In the genomic region with DNA sequence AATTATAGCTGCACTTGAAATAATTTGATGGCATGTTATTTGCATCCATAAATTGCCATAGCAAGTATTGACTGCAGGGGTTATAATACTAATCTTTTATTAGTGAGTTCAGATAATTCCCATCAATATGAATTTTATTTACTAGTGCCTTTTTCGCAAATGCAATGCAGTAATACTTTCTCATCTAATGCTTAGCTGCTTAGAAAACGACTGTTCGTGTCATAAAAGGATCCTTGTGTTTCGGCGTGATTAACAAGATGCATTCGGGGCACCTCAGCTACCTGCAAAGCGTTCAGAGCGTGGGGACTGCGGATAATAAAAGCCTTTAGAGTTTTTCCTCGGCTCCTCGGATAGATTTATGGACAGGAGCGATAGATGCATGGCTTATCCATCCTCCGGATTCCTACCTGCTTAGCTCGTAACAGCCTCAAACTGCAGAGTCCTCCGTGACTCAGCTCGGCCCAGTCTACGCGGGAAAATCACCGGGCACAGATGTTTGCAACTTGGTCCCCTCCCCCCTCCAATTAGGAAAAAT, we compare ENCODE assay signal across 18 cellular contexts. TPM values are rescaled to one million over a fixed set of nuclear protein-coding genes. Genes with fewer than 3 reads are reported as not detected.
DNase-seq lines count a peak whose midpoint lies in the region; ATAC-seq and TF ChIP-seq lines count a peak whose summit lies in the region.
"Had no signal": no experiment of that assay in that cellular context is flagged by ENCODE, and none has a peak within 500 bp of the region (broad histone marks: within the 10 kb centered on the region; RNA-seq: fewer than 3 reads in every experiment).

No MANE protein-coding gene starts in this region.

- H3K4me3 Mint-ChIP-seq in activated CD8-positive, alpha-beta memory T cell treated with anti-CD3 and anti-CD28 coated beads, Interleukin-2, amount 10 ng/mL, durations not matched to agents 7 days and 5 days: no peak overlapping the region

- H3K9ac ChIP-seq in iPS-15b (ENCODE audit: low read depth, low read length): no peak overlapping the region
- H3K9ac ChIP-seq: BLaER1 treated with 17β-estradiol and CSF1 and Interleukin-3, amounts not matched to agents 10 nM and 100 nM had no signal

- H3K27ac Mint-ChIP-seq in activated CD8-positive, alpha-beta memory T cell treated with anti-CD3 and anti-CD28 coated beads, Interleukin-2, amount 10 ng/mL, durations not matched to agents 7 days and 5 days: peak overlapping the region; percentile 73

- CTCF ChIA-PET in activated CD8-positive, alpha-beta memory T cell treated with anti-CD3 and anti-CD28 coated beads, Interleukin-2, amount 10 ng/mL, durations not matched to agents 7 days and 5 days (lab: Charles Lee): interaction anchor here (1.1 to 2.0 kb wide), 3 partner anchors 10 to 392 kb away, joined by 3 to 9 read pairs (median 3); no protein-coding TSS in a partner anchor

- no peak for DNase-seq in activated CD8-positive, alpha-beta memory T cell treated with anti-CD3 and anti-CD28 coated beads, Interleukin-2, amount 10 ng/mL, durations not matched to agents 7 days and 5 days
- no peak for DNase-seq in activated CD8-positive, alpha-beta memory T cell treated with anti-CD3 and anti-CD28 coated beads, Interleukin-2, amount 50 U/mL, for 4 hours
- DNase-seq in NCI-H1105 (lab: John Stamatoyannopoulos, UW) (peak; percentile 28), retina (peak; percentile 47), adrenal gland (no peak)
- no peak for DNase-seq in stimulated activated CD4-positive, alpha-beta T cell treated with anti-CD3 and anti-CD28 coated beads, Interleukin-4, amount 100 ng/mL, for 1 hour
- DNase-seq: activated CD4-positive, alpha-beta T cell treated with anti-CD3 and anti-CD28 coated beads for 48 hours; activated naive CD4-positive, alpha-beta T cell treated with anti-CD3 and anti-CD28 coated beads, Interleukin-2, amount 50 U/mL, for 16 hours; colonic mucosa; mammary epithelial cell; NCI-H1694 treated with DMSO at 0.1 percent for 48 hours; NCI-H226; NK-92 treated with Interleukin-12 subunit alpha and Interleukin-12 subunit beta, amount 100 ng/mL, for 24 hours; psoas muscle; stimulated activated CD8-positive, alpha-beta memory T cell treated with anti-CD3 and anti-CD28 coated beads, Interleukin-4, amount 100 ng/mL, for 48 hours had no signal

- H3K27me3 ChIP-seq in iPS-15b (ENCODE audit: control insufficient read depth, insufficient read depth, low read length) (peaks cover 90% of the 10 kb centered on the region), adrenal gland (peaks cover 87% of the 10 kb centered on the region)

- H3K4me1 Mint-ChIP-seq in activated CD8-positive, alpha-beta memory T cell treated with anti-CD3 and anti-CD28 coated beads, Interleukin-2, amount 10 ng/mL, durations not matched to agents 7 days and 5 days: no peaks in the 10 kb centered on the region

- WGBS in adrenal gland, 4 donors: 7 to 14% (median 10%) methylated on average over 16 to 19 of the region's 19 CpGs

- no peak overlapping the region for H3K27ac ChIP-seq in adrenal gland
- H3K27ac ChIP-seq: BLaER1 treated with 17β-estradiol and CSF1 and Interleukin-3, amounts not matched to agents 10 nM and 100 nM; colonic mucosa; psoas muscle had no signal

- TF ChIP-seq POLR2A in adrenal gland (IDR thresholded peaks at IDR 0.05): no peak

- H3K36me3 ChIP-seq in iPS-15b (ENCODE audit: control insufficient read depth, insufficient read depth, low read length) (no peaks in the 10 kb centered on the region), adrenal gland (replicated peaks in 1 of 2) (no peaks in the 10 kb centered on the region)
- H3K36me3 ChIP-seq: BLaER1 treated with 17β-estradiol and CSF1 and Interleukin-3, amounts not matched to agents 10 nM and 100 nM; colonic mucosa had no signal

- H3K9me3 ChIP-seq in iPS-15b (ENCODE audit: control insufficient read depth, insufficient read depth, low read length) (no peaks in the 10 kb centered on the region), adrenal gland (replicated peaks in 1 of 3) (no peaks in the 10 kb centered on the region)
- H3K9me3 ChIP-seq: colonic mucosa, psoas muscle had no signal

- H3K4me3 ChIP-seq in iPS-15b (ENCODE audit: low read depth, low read length) (peak overlapping the region; percentile 43), adrenal gland (no peak overlapping the region)
- H3K4me3 ChIP-seq: BLaER1 treated with 17β-estradiol and CSF1 and Interleukin-3, amounts not matched to agents 10 nM and 100 nM; colonic mucosa; psoas muscle had no signal

- no peak for TF ChIP-seq CTCF in adrenal gland (IDR thresholded peaks at IDR 0.05)

- intact Hi-C loops in adrenal gland (cut with DNase I): no loop called here

- H3K9me3 Mint-ChIP-seq in activated CD8-positive, alpha-beta memory T cell treated with anti-CD3 and anti-CD28 coated beads, Interleukin-2, amount 10 ng/mL, durations not matched to agents 7 days and 5 days (ENCODE audit: low read depth): no peaks in the 10 kb centered on the region

- no peak for ATAC-seq in activated CD8-positive, alpha-beta memory T cell treated with anti-CD3 and anti-CD28 coated beads, Interleukin-2, amount 10 ng/mL, durations not matched to agents 7 days and 5 days
- ATAC-seq in HG02970 (IDR thresholded peaks at IDR 0.05; ENCODE audit: low FRiP score, unreplicated experiment): no peak
- ATAC-seq: psoas muscle had no signal

- peaks cover 75% of the 10 kb centered on the region for H3K27me3 Mint-ChIP-seq in activated CD8-positive, alpha-beta memory T cell treated with anti-CD3 and anti-CD28 coated beads, Interleukin-2, amount 10 ng/mL, durations not matched to agents 7 days and 5 days

- peaks cover 5% of the 10 kb centered on the region for H3K36me3 Mint-ChIP-seq in activated CD8-positive, alpha-beta memory T cell treated with anti-CD3 and anti-CD28 coated beads, Interleukin-2, amount 10 ng/mL, durations not matched to agents 7 days and 5 days

- H3K4me1 ChIP-seq in iPS-15b (ENCODE audit: control insufficient read depth, insufficient read depth, low read length): peaks cover 34% of the 10 kb centered on the region
- peaks cover 13 to 22% of the 10 kb centered on the region in 2 donors for H3K4me1 ChIP-seq in adrenal gland (replicated peaks in 1 of 2)

RNA-seq across cellular contexts. Expression of a gene that starts 2.6 kb away (rescaled TPM):
- not detected for total RNA-seq in activated CD8-positive, alpha-beta memory T cell treated with anti-CD3 and anti-CD28 coated beads, Interleukin-2, amount 10 ng/mL, durations not matched to agents 7 days and 5 days
- not detected for total RNA-seq in adrenal gland
- not detected for polyA plus RNA-seq in adrenal gland
- total RNA-seq: colonic mucosa, psoas muscle had no signal
- polyA plus RNA-seq: mammary epithelial cell, psoas muscle had no signal

Comparison
In these comparisons a context has a peak if more than half of its experiments do, and no peak if none do; other contexts are left out.
1. DNase-seq: peak in NCI-H1105 (single experiment) and retina (single experiment); none in activated CD8-positive, alpha-beta memory T cell treated with anti-CD3 and anti-CD28 coated beads, Interleukin-2, amount 10 ng/mL, durations not matched to agents 7 days and 5 days (single experiment), activated CD8-positive, alpha-beta memory T cell treated with anti-CD3 and anti-CD28 coated beads, Interleukin-2, amount 50 U/mL, for 4 hours (single experiment), stimulated activated CD4-positive, alpha-beta T cell treated with anti-CD3 and anti-CD28 coated beads, Interleukin-4, amount 100 ng/mL, for 1 hour (single experiment) and adrenal gland (0 of 7).